8 cellular contexts compared by ENCODE assay signal in genomic region chr5:138032028-138032571, GRCh38. TPM values are rescaled to one million over a fixed set of nuclear protein-coding genes. Genes with fewer than 3 reads are reported as not detected.
DNase-seq lines count a peak whose midpoint lies in the region; ATAC-seq and TF ChIP-seq lines count a peak whose summit lies in the region.

No MANE protein-coding gene starts in this region.

- H3K9me2 ChIP-seq in SK-N-SH = no peaks in the 10 kb centered on the region

- POLR2A ChIA-PET in SK-N-SH (lab: Yijun Ruan, JAX) = no interaction called here

- peak overlapping the region; percentile 93 for H2AFZ ChIP-seq in SK-N-SH (ENCODE audit: low read depth)

- H3K27ac ChIP-seq in SK-N-SH (ENCODE audit: low read depth in 2 of 2, low read length in 1 of 2) (peak overlapping the region; percentile 99), liver (ENCODE audit: low read depth in 1 of 2, low read length in 2 of 2) (peak overlapping the region; percentile 90 to 97), stomach smooth muscle (ENCODE audit: low read length) (peak overlapping the region; percentile 98)

- H3K36me3 ChIP-seq in SK-N-SH (replicated peaks in 1 of 2; ENCODE audit: control insufficient read depth in 1 of 2, insufficient read depth in 2 of 2, low read length in 1 of 2) (peaks cover 2 to 10% of the 10 kb centered on the region in 2 experiments), liver (ENCODE audit: control insufficient read depth in 4 of 4, insufficient read depth in 3 of 4, low read depth in 1 of 4, low read length in 3 of 4) (no peaks in the 10 kb centered on the region), stomach smooth muscle (ENCODE audit: control insufficient read depth in 2 of 2, insufficient read depth in 2 of 2, low read length in 2 of 2) (no peaks in the 10 kb centered on the region)

- CTCF ChIA-PET in SK-N-SH (lab: Yijun Ruan, JAX) = interaction anchor here (0.7 to 5.6 kb wide), 4 partner anchors 31 to 253 kb away, joined by 3 to 74 read pairs (median 6); no protein-coding TSS in a partner anchor

- H3K79me2 ChIP-seq in SK-N-SH (ENCODE audit: insufficient read depth) = peaks cover 57% of the 10 kb centered on the region

- H3K4me1 ChIP-seq in SK-N-SH (ENCODE audit: control insufficient read depth in 1 of 2, insufficient read depth in 2 of 2, low read depth in 1 of 2, low read length in 1 of 2) = peaks cover 10 to 12% of the 10 kb centered on the region in 2 experiments; a peak in 3 of 4 replicates
- peaks cover 9 to 25% (median 13%) of the 10 kb centered on the region in 4 donors for H3K4me1 ChIP-seq in liver (ENCODE audit: control insufficient read depth in 4 of 4, insufficient read depth in 4 of 4, low read length in 3 of 4)
- H3K4me1 ChIP-seq in stomach smooth muscle (ENCODE audit: control insufficient read depth, insufficient read depth, low read length) = peaks cover 26% of the 10 kb centered on the region

- peak; percentile 19; the same call in 1 of the 2 replicates for TF ChIP-seq CTCF in SK-N-SH (IDR thresholded peaks at IDR 0.05)
- TF ChIP-seq CTCF in liver (IDR thresholded peaks at IDR 0.05; ENCODE audit: low read depth, low read length, missing input control) = no peak

- H3K27me3 ChIP-seq in SK-N-SH (ENCODE audit: insufficient read depth) (no peaks in the 10 kb centered on the region), liver (ENCODE audit: control insufficient read depth in 4 of 4, insufficient read depth in 4 of 4, low read length in 3 of 4) (no peaks in the 10 kb centered on the region), stomach smooth muscle (ENCODE audit: control insufficient read depth in 1 of 2, insufficient read depth in 2 of 2, low read length in 2 of 2) (no peaks in the 10 kb centered on the region)

- H3K4me3 ChIP-seq in SK-N-SH (ENCODE audit: low read depth in 2 of 2, low read length in 1 of 2) (peak overlapping the region; percentile 95 to 98), liver (ENCODE audit: low read depth in 1 of 3, low read length in 3 of 3) (peak overlapping the region; percentile 77 to 99 (median 90)), stomach smooth muscle (ENCODE audit: low read length in 2 of 2) (peak overlapping the region; percentile 80 to 98)

- no peak for TF ChIP-seq RAD21 in SK-N-SH (IDR thresholded peaks at IDR 0.05; ENCODE audit: low read length)
- no peak for TF ChIP-seq RAD21 in liver (IDR thresholded peaks at IDR 0.05)

- ATAC-seq in GM19324 (IDR thresholded peaks at IDR 0.05; ENCODE audit: low FRiP score, unreplicated experiment) (peak; percentile 43), HG03342 (IDR thresholded peaks at IDR 0.05; ENCODE audit: unreplicated experiment) (peak; percentile 28)

- H3K4me2 ChIP-seq in SK-N-SH = peak overlapping the region; percentile 95

- DNase-seq in CMK (ENCODE audit: low read depth) (peak; percentile 68), SK-N-SH (no peak), dedifferentiated amniotic fluid mesenchymal stem cell (ENCODE audit: extremely low spot score) (peak; percentile 48), amniotic stem cell (lab: John Stamatoyannopoulos, UW) (no peak)

- WGBS in SK-N-SH (ENCODE audit: low lambda C conversion rate) = 4% methylated on average over 20 of the region's 24 CpGs
- WGBS in liver = 9% methylated on average over 24 of the region's 24 CpGs

- TF ChIP-seq EP300 in SK-N-SH (IDR thresholded peaks at IDR 0.05; ENCODE audit: borderline replicate concordance in 1 of 2, low read depth in 1 of 2, low read length in 1 of 2) = no peak

- peaks cover 53% of the 10 kb centered on the region for H4K20me1 ChIP-seq in SK-N-SH (ENCODE audit: insufficient read depth)

- H3K9ac ChIP-seq in SK-N-SH = peak overlapping the region; percentile 99
- peak overlapping the region in 1 of 2 donors; percentile 67 for H3K9ac ChIP-seq in liver (ENCODE audit: low read depth in 1 of 2, low read length in 2 of 2)
- H3K9ac ChIP-seq in stomach smooth muscle (ENCODE audit: low read length in 2 of 2) = peak overlapping the region; percentile 90 to 98

- no peaks in the 10 kb centered on the region for H3K9me3 ChIP-seq in SK-N-SH
- H3K9me3 ChIP-seq in liver (ENCODE audit: control insufficient read depth in 4 of 4, low read length in 3 of 4) = no peaks in the 10 kb centered on the region
- H3K9me3 ChIP-seq in stomach smooth muscle (ENCODE audit: control insufficient read depth in 2 of 2, low read length in 2 of 2) = no peaks in the 10 kb centered on the region

- peaks cover 23% of the 10 kb centered on the region for H3F3A ChIP-seq in SK-N-SH (replicated peaks; ENCODE audit: insufficient read depth)

TF ChIP-seq in SK-N-SH, 30 proteins besides CTCF, POLR2A, EP300 and RAD21 (continues in another document):
- TF ChIP-seq NRF1 (IDR thresholded peaks at IDR 0.05; ENCODE audit: low read depth, low read length) (no peak), SIN3A (IDR thresholded peaks at IDR 0.05; ENCODE audit: borderline replicate concordance, low read depth, low read length) (peak; percentile 42; the same call in 1 of the 2 replicates), GATA2 (CRISPR knock-in tag; IDR thresholded peaks at IDR 0.05) (no peak), USF2 (IDR thresholded peaks at IDR 0.05; ENCODE audit: borderline replicate concordance, low read depth, low read length) (no peak), TAF1 (IDR thresholded peaks at IDR 0.05; ENCODE audit: borderline replicate concordance, low read depth, low read length) (no peak), EZH2phosphoT487 (IDR thresholded peaks at IDR 0.05; ENCODE audit: borderline replicate concordance, low read depth) (no peak), MEF2A (IDR thresholded peaks at IDR 0.05; ENCODE audit: borderline replicate concordance, low read depth) (no peak), MXI1 (IDR thresholded peaks at IDR 0.05; ENCODE audit: low read depth, low read length) (peak; percentile 83), PBX3 (IDR thresholded peaks at IDR 0.05) (no peak), GABPA (IDR thresholded peaks at IDR 0.05; ENCODE audit: low read depth) (no peak)

TF ChIP-seq in liver, 16 proteins besides CTCF, POLR2A, EP300 and RAD21:
- TF ChIP-seq HNF4A (conservative IDR thresholded peaks at IDR 0.05) = no peak
- no peak for TF ChIP-seq GABPA (IDR thresholded peaks at IDR 0.05 in 1 of 2, conservative IDR thresholded peaks at IDR 0.05 in 1 of 2)
- no peak for TF ChIP-seq EGR1 (IDR thresholded peaks at IDR 0.05; ENCODE audit: low read depth in 2 of 2)
- no peak for TF ChIP-seq TAF1 (conservative IDR thresholded peaks at IDR 0.05)
- no peak for TF ChIP-seq RXRA (IDR thresholded peaks at IDR 0.05)
- no peak for TF ChIP-seq ZBTB33 (IDR thresholded peaks at IDR 0.05)
- TF ChIP-seq MAX (IDR thresholded peaks at IDR 0.05) = no peak

RNA-seq across cellular contexts. Expression of gene FAM13B, which starts 0.8 kb away (rescaled TPM):
- polyA plus RNA-seq in SK-N-SH (2012; rRNA removed) = 13.0 and 18.2 TPM in 2 replicates
- 18.1 and 22.2 TPM in 2 replicates for polyA plus RNA-seq in SK-N-SH (2012; cell fraction: cytosol; rRNA removed)
- 19.0 and 30.7 TPM in 2 replicates for polyA plus RNA-seq in SK-N-SH (2012; cell fraction: nucleus; rRNA removed)
- total RNA-seq in liver = 10 to 100 TPM; 15.6 to 19.0 TPM
- polyA plus RNA-seq in liver = 1 to 10 TPM; 4.3 to 5.9 TPM

RNA-seq across cellular contexts. Expression of gene WNT8A, which starts 51.7 kb away (rescaled TPM):
- polyA plus RNA-seq in SK-N-SH (2012; rRNA removed) (not detected in 2 replicates), liver (not detected)
- polyA plus RNA-seq in SK-N-SH (2012; cell fraction: cytosol; rRNA removed) = not detected in 2 replicates
- polyA plus RNA-seq in SK-N-SH (2012; cell fraction: nucleus; rRNA removed) = not detected in 2 replicates
- not detected for total RNA-seq in liver

Comparison
In these comparisons a context has a peak if more than half of its experiments do, and no peak if none do; other contexts are left out.
1. DNase-seq: peak in CMK (single experiment) and dedifferentiated amniotic fluid mesenchymal stem cell (single experiment); none in SK-N-SH (single experiment) and amniotic stem cell (single experiment).
2. Peak in every context shown above with its lines, with median percentiles within 50 percentile points of each other: H3K27ac ChIP-seq and H3K4me3 ChIP-seq.